ENCODE assay signal across 9 cellular contexts in the genomic region with DNA sequence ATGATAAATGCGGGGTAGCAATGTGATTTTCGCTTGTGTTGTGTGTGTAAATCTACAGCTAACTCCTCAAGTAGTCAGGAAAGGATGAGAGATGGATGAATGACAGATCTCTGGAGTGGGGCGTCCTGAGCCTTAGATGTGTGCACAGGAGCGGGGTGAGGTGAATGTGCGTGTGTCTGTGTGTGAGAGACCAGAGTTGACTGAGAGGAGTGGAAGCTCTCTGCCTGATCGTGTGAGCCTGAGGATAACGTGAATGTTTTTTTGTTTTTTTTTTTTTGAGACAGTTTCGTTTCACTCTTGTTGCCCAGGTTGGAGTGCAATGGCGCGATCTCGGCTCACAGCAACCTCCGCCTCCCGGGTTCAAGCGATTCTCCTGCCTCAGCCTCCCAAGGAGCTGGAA. TPM values are rescaled to one million over a fixed set of nuclear protein-coding genes. Genes with fewer than 3 reads are reported as not detected.
DNase-seq lines count a peak whose midpoint lies in the region; ATAC-seq and TF ChIP-seq lines count a peak whose summit lies in the region.
"Had no signal": no experiment of that assay in that cellular context is flagged by ENCODE, and none has a peak within 500 bp of the region (broad histone marks: within the 10 kb centered on the region; RNA-seq: fewer than 3 reads in every experiment).

No MANE protein-coding gene starts in this region.

- CTCF ChIA-PET in CD8-positive, alpha-beta memory T cell (lab: Charles Lee), result no interaction called here

- peaks cover 5% of the 10 kb centered on the region for H3K9me3 ChIP-seq in CD8-positive, alpha-beta memory T cell (ENCODE audit: low read length)
- H3K9me3 ChIP-seq in Peyer's patch (peaks cover 0 to 18% (median 0%) of the 10 kb centered on the region in 4 donors), esophagus (ENCODE audit: control insufficient read depth in 2 of 2, insufficient read depth in 1 of 2, low read depth in 1 of 2, low read length in 1 of 2) (peaks cover 0 to 5% of the 10 kb centered on the region in 2 donors)
- H3K9me3 ChIP-seq: body of pancreas had no signal

- no peaks in the 10 kb centered on the region for H3K27me3 ChIP-seq in CD8-positive, alpha-beta memory T cell (ENCODE audit: insufficient read depth, low read length, poor library complexity, severe bottlenecking)
- no peaks in the 10 kb centered on the region for H3K27me3 ChIP-seq in Peyer's patch
- H3K27me3 ChIP-seq in esophagus (ENCODE audit: control insufficient read depth in 1 of 2, insufficient read depth in 2 of 2, low read length in 2 of 2), result no peaks in the 10 kb centered on the region
- H3K27me3 ChIP-seq: body of pancreas had no signal

- TF ChIP-seq POLR2A in Peyer's patch (IDR thresholded peaks at IDR 0.05), result no peak

- peak overlapping the region; percentile 51 to 98 (median 80) for H3K27ac Mint-ChIP-seq in CD8-positive, alpha-beta memory T cell
- peak overlapping the region; percentile 58 for H3K27ac Mint-ChIP-seq in osteocyte (ENCODE audit: unreplicated experiment)

- H3K4me3 ChIP-seq in CD8-positive, alpha-beta memory T cell (ENCODE audit: low read length), result peak overlapping the region; percentile 97
- H3K4me3 ChIP-seq in Peyer's patch (peak overlapping the region; percentile 55 to 74 (median 65)), esophagus (ENCODE audit: low read depth in 1 of 2, low read length in 2 of 2) (peak overlapping the region; percentile 82 to 88)

- H3K4me1 ChIP-seq in CD8-positive, alpha-beta memory T cell (ENCODE audit: insufficient read depth, low read length), result peaks cover 12% of the 10 kb centered on the region
- H3K4me1 ChIP-seq in Peyer's patch (peaks cover 0 to 6% (median 0%) of the 10 kb centered on the region in 4 donors), esophagus (ENCODE audit: control insufficient read depth in 2 of 2, insufficient read depth in 2 of 2, low read length in 1 of 2) (peaks cover 0 to 2% of the 10 kb centered on the region in 2 donors)

- peaks cover 40 to 50% (median 49%) of the 10 kb centered on the region in 3 donors for H3K4me1 Mint-ChIP-seq in CD8-positive, alpha-beta memory T cell
- peaks cover 27% of the 10 kb centered on the region for H3K4me1 Mint-ChIP-seq in osteocyte (ENCODE audit: unreplicated experiment)

- no peak for TF ChIP-seq CTCF in Peyer's patch (IDR thresholded peaks at IDR 0.05)
- TF ChIP-seq CTCF in osteocyte (IDR thresholded peaks at IDR 0.05), result no peak

- DNase-seq in CD8-positive, alpha-beta memory T cell, result no peak
- DNase-seq in Peyer's patch (no peak), osteocyte (ENCODE audit: extremely low spot score, unreplicated experiment) (no peak), SKM-1 treated with dmso at 0.1 percent for 144 hours (lab: John Stamatoyannopoulos, UW; ENCODE audit: unreplicated experiment) (no peak), SHP77 (lab: John Stamatoyannopoulos, UW) (no peak)
- DNase-seq: body of pancreas had no signal

- POLR2A ChIA-PET in CD8-positive, alpha-beta memory T cell (lab: Charles Lee), result interaction anchor here (1.1 to 1.2 kb wide), 2 partner anchors 177 to 801 kb away, joined by 3 read pairs; a partner anchor contains a TSS

- ATAC-seq in GM18511 (IDR thresholded peaks at IDR 0.05; ENCODE audit: unreplicated experiment) (no peak), HG03439 (IDR thresholded peaks at IDR 0.05; ENCODE audit: unreplicated experiment) (no peak)

- peaks cover 10 to 55% (median 26%) of the 10 kb centered on the region in 5 donors for H3K9me3 Mint-ChIP-seq in CD8-positive, alpha-beta memory T cell
- H3K9me3 Mint-ChIP-seq in osteocyte (ENCODE audit: unreplicated experiment), result peaks cover 36% of the 10 kb centered on the region

- peaks cover 10% of the 10 kb centered on the region for H3K36me3 ChIP-seq in CD8-positive, alpha-beta memory T cell (ENCODE audit: insufficient read depth, low read length)
- H3K36me3 ChIP-seq in Peyer's patch (peaks cover 0 to 37% (median 0%) of the 10 kb centered on the region in 3 donors), esophagus (ENCODE audit: control insufficient read depth in 2 of 2, insufficient read depth in 2 of 2, low read length in 1 of 2) (peaks cover 0 to 3% of the 10 kb centered on the region in 2 donors)

- H3K4me3 Mint-ChIP-seq in CD8-positive, alpha-beta memory T cell, result peak overlapping the region; percentile 96 to 100 (median 100)
- H3K4me3 Mint-ChIP-seq in osteocyte (ENCODE audit: unreplicated experiment), result peak overlapping the region; percentile 98

- peaks cover 28 to 69% (median 51%) of the 10 kb centered on the region in 3 donors for H3K36me3 Mint-ChIP-seq in CD8-positive, alpha-beta memory T cell
- H3K36me3 Mint-ChIP-seq in osteocyte (ENCODE audit: unreplicated experiment), result peaks cover 54% of the 10 kb centered on the region

- 39 to 59% methylated on average over 14 of the region's 14 CpGs for WGBS in esophagus, 2 donors

- peaks cover 0 to 5% of the 10 kb centered on the region in 2 donors for H3K27me3 Mint-ChIP-seq in CD8-positive, alpha-beta memory T cell
- H3K27me3 Mint-ChIP-seq in osteocyte (ENCODE audit: unreplicated experiment), result no peaks in the 10 kb centered on the region

- no peak overlapping the region for H3K27ac ChIP-seq in CD8-positive, alpha-beta memory T cell (ENCODE audit: low read depth, low read length)
- H3K27ac ChIP-seq in Peyer's patch (no peak overlapping the region), esophagus (ENCODE audit: low read depth in 2 of 2, low read length in 1 of 2) (peak overlapping the region; percentile 40 to 63)

RNA-seq across cellular contexts. Expression of a gene that starts 0.8 kb away (rescaled TPM):
- 1 to 10 TPM; 6.9 to 8.1 TPM for total RNA-seq in CD8-positive, alpha-beta memory T cell
- 4.9 TPM for polyA plus RNA-seq in CD8-positive, alpha-beta memory T cell
- total RNA-seq in Peyer's patch, result 10 to 100 TPM in 1 of 4 donors, 1 to 10 TPM in 3; 5.4 to 14.9 (median 8.5) TPM
- 1 to 10 TPM; 2.3 to 3.3 TPM for polyA plus RNA-seq in esophagus
- total RNA-seq in osteocyte, result 10.3 and 10.7 TPM in 2 replicates

RNA-seq across cellular contexts. Expression of a gene that starts 21.6 kb away (rescaled TPM):
- 1 to 10 TPM; 7.2 to 9.4 TPM for total RNA-seq in CD8-positive, alpha-beta memory T cell
- polyA plus RNA-seq in CD8-positive, alpha-beta memory T cell, result 14.7 TPM
- 10 to 100 TPM in 1 of 4 donors, 1 to 10 TPM in 3; 5.3 to 18.2 (median 8.7) TPM for total RNA-seq in Peyer's patch
- polyA plus RNA-seq in esophagus, result 1 to 10 TPM; 1.6 to 2.1 TPM
- 5.6 and 6.6 TPM in 2 replicates for total RNA-seq in osteocyte

Comparison
In these comparisons a context has a peak if more than half of its experiments do, and no peak if none do; other contexts are left out.
1. H3K27ac ChIP-seq: peak in esophagus (2 of 2); none in CD8-positive, alpha-beta memory T cell (single experiment) and Peyer's patch (0 of 4).
2. Peak in every context shown above with its lines, with median percentiles within 50 percentile points of each other: H3K4me3 ChIP-seq.